ENCODE assay signal across 1 cellular context in genomic region chr3:169508426-169508825, GRCh38.
TF ChIP-seq lines count a peak whose summit lies in the region.

No MANE protein-coding gene starts in this region.

TF ChIP-seq in GM23338, 12 proteins besides CTCF, POLR2A, EP300 and RAD21 (continued from another document):
- TF ChIP-seq NANOG (IDR thresholded peaks at IDR 0.05; ENCODE audit: borderline replicate concordance), result no peak
- TF ChIP-seq ZNF114 (CRISPR knock-in tag; IDR thresholded peaks at IDR 0.05), result no peak
- TF ChIP-seq REST (IDR thresholded peaks at IDR 0.05; ENCODE audit: unreplicated experiment), result no peak
- TF ChIP-seq JUNB (IDR thresholded peaks at IDR 0.05; ENCODE audit: unreplicated experiment), result no peak
- TF ChIP-seq EZH2phosphoT487 (IDR thresholded peaks at IDR 0.05; ENCODE audit: unreplicated experiment), result no peak
- no peak for TF ChIP-seq EZH2 (IDR thresholded peaks at IDR 0.05; ENCODE audit: low read depth, unreplicated experiment)
